In genomic region chr2:152861349-152861942, GRCh38 we compare ENCODE assay signal across 8 cellular contexts.
DNase-seq lines count a peak whose midpoint lies in the region; ATAC-seq and TF ChIP-seq lines count a peak whose summit lies in the region.

No MANE protein-coding gene starts in this region.

- no peaks in the 10 kb centered on the region for H3K36me3 ChIP-seq in SJCRH30
- no peaks in the 10 kb centered on the region for H3K36me3 ChIP-seq in upper lobe of right lung

- H3K4me3 ChIP-seq in SJCRH30 (no peak overlapping the region), upper lobe of right lung (no peak overlapping the region)

- no peak for ATAC-seq in activated CD4-positive, alpha-beta T cell treated with anti-CD3 and anti-CD28 coated beads for 36 hours
- ATAC-seq in HG02885 (IDR thresholded peaks at IDR 0.05; ENCODE audit: poor library complexity, unreplicated experiment) = peak; percentile 69
- peak; percentile 79 for ATAC-seq in upper lobe of right lung
- no peak for ATAC-seq in effector memory CD8-positive, alpha-beta T cell (replicated peaks)

- CTCF ChIA-PET in activated CD4-positive, alpha-beta T cell treated with anti-CD3 and anti-CD28 coated beads for 36 hours (lab: Charles Lee) = interaction anchor here (0.6 to 2.4 kb wide), 9 partner anchors 8 to 657 kb away, joined by 3 to 11 read pairs (median 3); no protein-coding TSS in a partner anchor

- peaks cover 7% of the 10 kb centered on the region for H3K27me3 Mint-ChIP-seq in activated CD4-positive, alpha-beta T cell treated with anti-CD3 and anti-CD28 coated beads for 36 hours
- H3K27me3 Mint-ChIP-seq in glutamatergic neuron (ENCODE audit: unreplicated experiment) = peaks cover 4% of the 10 kb centered on the region
- H3K27me3 Mint-ChIP-seq in effector memory CD8-positive, alpha-beta T cell = peaks cover 4 to 20% of the 10 kb centered on the region in 2 donors

- no peaks in the 10 kb centered on the region for H3K36me3 Mint-ChIP-seq in activated CD4-positive, alpha-beta T cell treated with anti-CD3 and anti-CD28 coated beads for 36 hours (ENCODE audit: low read depth)
- H3K36me3 Mint-ChIP-seq in glutamatergic neuron (ENCODE audit: unreplicated experiment) = peaks cover 17% of the 10 kb centered on the region
- H3K36me3 Mint-ChIP-seq in effector memory CD8-positive, alpha-beta T cell (ENCODE audit: insufficient read depth) = no peaks in the 10 kb centered on the region

- intact Hi-C loops in activated CD4-positive, alpha-beta T cell treated with anti-CD3 and anti-CD28 coated beads for 36 hours (cut with DNase I, micrococcal nuclease) = loop anchor here in 1 of 2 experiments (1.0 to 5.0 kb wide), 2 partner anchors 616 to 658 kb away; partner anchors contain the start of gene RPRM
- intact Hi-C loops in upper lobe of right lung (cut with DNase I) = no loop called here

- H3K4me1 Mint-ChIP-seq in activated CD4-positive, alpha-beta T cell treated with anti-CD3 and anti-CD28 coated beads for 36 hours = no peaks in the 10 kb centered on the region
- H3K4me1 Mint-ChIP-seq in glutamatergic neuron (ENCODE audit: low read depth, unreplicated experiment) = peaks cover 9% of the 10 kb centered on the region
- no peaks in the 10 kb centered on the region for H3K4me1 Mint-ChIP-seq in effector memory CD8-positive, alpha-beta T cell (ENCODE audit: low read depth in 2 of 2)

- peaks cover 24% of the 10 kb centered on the region for H3K9me3 Mint-ChIP-seq in activated CD4-positive, alpha-beta T cell treated with anti-CD3 and anti-CD28 coated beads for 36 hours (ENCODE audit: low read depth)
- H3K9me3 Mint-ChIP-seq in glutamatergic neuron (ENCODE audit: unreplicated experiment) = peaks cover 11% of the 10 kb centered on the region
- H3K9me3 Mint-ChIP-seq in effector memory CD8-positive, alpha-beta T cell = peaks cover 12 to 39% of the 10 kb centered on the region in 2 donors

- H3K9me3 ChIP-seq in SJCRH30 (replicated peaks) = no peaks in the 10 kb centered on the region
- no peaks in the 10 kb centered on the region for H3K9me3 ChIP-seq in upper lobe of right lung

- H3K27me3 ChIP-seq in SJCRH30 (no peaks in the 10 kb centered on the region), upper lobe of right lung (no peaks in the 10 kb centered on the region)

- no peak overlapping the region for H3K4me3 Mint-ChIP-seq in activated CD4-positive, alpha-beta T cell treated with anti-CD3 and anti-CD28 coated beads for 36 hours
- no peak overlapping the region for H3K4me3 Mint-ChIP-seq in glutamatergic neuron (ENCODE audit: unreplicated experiment)
- no peak overlapping the region for H3K4me3 Mint-ChIP-seq in effector memory CD8-positive, alpha-beta T cell

- peak; percentile 39 for DNase-seq in activated CD4-positive, alpha-beta T cell treated with anti-CD3 and anti-CD28 coated beads for 36 hours
- DNase-seq in activated CD4-positive, alpha-beta T cell treated with anti-CD3 and anti-CD28 coated beads, Interleukin-2, amount 50 U/mL, for 1 hour = no peak
- peak; percentile 26 to 63 for DNase-seq in SJCRH30
- no peak for DNase-seq in glutamatergic neuron
- no peak for DNase-seq in upper lobe of right lung
- no peak for DNase-seq in Ammon's horn (ENCODE audit: low spot score)
- DNase-seq in effector memory CD8-positive, alpha-beta T cell = no peak

- H3K4me1 ChIP-seq in SJCRH30 (no peaks in the 10 kb centered on the region), upper lobe of right lung (no peaks in the 10 kb centered on the region)

- H3K27ac Mint-ChIP-seq in activated CD4-positive, alpha-beta T cell treated with anti-CD3 and anti-CD28 coated beads for 36 hours = no peak overlapping the region
- no peak overlapping the region for H3K27ac Mint-ChIP-seq in glutamatergic neuron (ENCODE audit: unreplicated experiment)
- no peak overlapping the region for H3K27ac Mint-ChIP-seq in effector memory CD8-positive, alpha-beta T cell

- H3K27ac ChIP-seq in SJCRH30 = no peak overlapping the region
- no peak overlapping the region for H3K27ac ChIP-seq in upper lobe of right lung

- TF ChIP-seq CTCF in glutamatergic neuron (IDR thresholded peaks at IDR 0.05; ENCODE audit: partially characterized antibody, unreplicated experiment) = peak; percentile 73
- peak; percentile 72 for TF ChIP-seq CTCF in upper lobe of right lung (IDR thresholded peaks at IDR 0.05)

- POLR2A ChIA-PET in activated CD4-positive, alpha-beta T cell treated with anti-CD3 and anti-CD28 coated beads for 36 hours (lab: Charles Lee) = no interaction called here

Comparison
In these comparisons a context has a peak if more than half of its experiments do, and no peak if none do; other contexts are left out.
1. DNase-seq: peak in activated CD4-positive, alpha-beta T cell treated with anti-CD3 and anti-CD28 coated beads for 36 hours (single experiment) and SJCRH30 (2 of 2); none in activated CD4-positive, alpha-beta T cell treated with anti-CD3 and anti-CD28 coated beads, Interleukin-2, amount 50 U/mL, for 1 hour (single experiment), glutamatergic neuron (single experiment), upper lobe of right lung (single experiment), Ammon's horn (single experiment) and effector memory CD8-positive, alpha-beta T cell (0 of 3).
2. ATAC-seq: peak in HG02885 (single experiment) and upper lobe of right lung (single experiment); none in activated CD4-positive, alpha-beta T cell treated with anti-CD3 and anti-CD28 coated beads for 36 hours (single experiment) and effector memory CD8-positive, alpha-beta T cell (single experiment).